ENCODE assay signal across 24 cellular contexts in genomic region chr3:32884532-32885031, GRCh38.
"Had no signal": no experiment of that assay in that cellular context is flagged by ENCODE, and none has a peak within 500 bp of the region (broad histone marks: within the 10 kb centered on the region; RNA-seq: fewer than 3 reads in every experiment).

No MANE protein-coding gene starts in this region.

- H3K9me3 Mint-ChIP-seq: activated CD4-positive, alpha-beta memory T cell treated with anti-CD3 and anti-CD28 coated beads for 36 hours; activated T-helper 1 cell treated with anti-CD3 and anti-CD28 coated beads, Interleukin-12 subunit alpha, Interleukin-12 subunit beta, Interleukin-2, Interleukin-4 antibody, amounts not matched to agents 30 ng/mL and 10 ng/mL and 1 ng/mL, durations not matched to agents 14 hours and 24 hours and 36 hours; dendritic cell treated with granulocyte-macrophage colony-stimulating factor and Interleukin-4, amounts not matched to agents 40 ng/mL and 50 ng/mL, for 4 days; naive thymus-derived CD4-positive, alpha-beta T cell; stimulated activated naive B cell treated with anti-CD40 and anti-IgM and Interleukin-4, amounts not matched to agents 10 μg/mL and 1 μg/mL and 100 μg/mL, for 72 hours had no signal

- H3K36me3 ChIP-seq: esophagus squamous epithelium, left ventricle myocardium inferior, tibial nerve had no signal

- DNase-seq: activated CD4-positive, alpha-beta memory T cell treated with anti-CD3 and anti-CD28 coated beads for 36 hours; activated CD4-positive, alpha-beta T cell treated with anti-CD3 and anti-CD28 coated beads for 48 hours; activated CD8-positive, alpha-beta memory T cell treated with anti-CD3 and anti-CD28 coated beads, Interleukin-2, amount 50 U/mL, for 4 hours; activated effector memory CD4-positive, alpha-beta T cell treated with anti-CD3 and anti-CD28 coated beads, Interleukin-2, amount 50 U/mL, for 16 hours; activated naive CD4-positive, alpha-beta T cell treated with anti-CD3 and anti-CD28 coated beads, Interleukin-2, amount 50 U/mL, for 16 hours; activated T-cell treated with anti-CD3 and anti-CD28 coated beads, Interleukin-2, amount 50 U/mL, for 1 hour; amniotic stem cell; central memory CD4-positive, alpha-beta T cell; esophagus squamous epithelium; foreskin melanocyte; left ventricle myocardium inferior; naive thymus-derived CD4-positive, alpha-beta T cell; posterior cingulate gyrus; stimulated activated naive B cell treated with anti-CD40 and anti-IgM and Interleukin-4, amounts not matched to agents 10 μg/mL and 1 μg/mL and 100 μg/mL, for 72 hours; T-helper 9 cell had no signal

- H3K27ac ChIP-seq: epithelial cell of prostate, esophagus squamous epithelium, left ventricle myocardium inferior, tibial nerve had no signal

- H3K27me3 ChIP-seq: esophagus squamous epithelium, tibial nerve had no signal

- H3K4me3 ChIP-seq: esophagus squamous epithelium, left ventricle myocardium inferior, skin epidermis, tibial nerve had no signal

- ATAC-seq: activated CD4-positive, CD25-positive, alpha-beta regulatory T cell treated with anti-CD3 and anti-CD28 coated beads, Interleukin-2, amount 50 U/mL, for 24 hours; naive thymus-derived CD4-positive, alpha-beta T cell; sciatic nerve; stimulated activated naive B cell treated with anti-CD40 and anti-IgM and Interleukin-4, amounts not matched to agents 10 μg/mL and 1 μg/mL and 100 μg/mL, for 72 hours had no signal

- H3K36me3 Mint-ChIP-seq: activated CD4-positive, alpha-beta memory T cell treated with anti-CD3 and anti-CD28 coated beads for 36 hours; naive thymus-derived CD4-positive, alpha-beta T cell; stimulated activated naive B cell treated with anti-CD40 and anti-IgM and Interleukin-4, amounts not matched to agents 10 μg/mL and 1 μg/mL and 100 μg/mL, for 72 hours had no signal

- H3K9me3 ChIP-seq: esophagus squamous epithelium, left ventricle myocardium inferior, tibial nerve had no signal

- H3K27ac Mint-ChIP-seq: activated CD4-positive, alpha-beta memory T cell treated with anti-CD3 and anti-CD28 coated beads for 36 hours; activated T-helper 1 cell treated with anti-CD3 and anti-CD28 coated beads, Interleukin-12 subunit alpha, Interleukin-12 subunit beta, Interleukin-2, Interleukin-4 antibody, amounts not matched to agents 30 ng/mL and 10 ng/mL and 1 ng/mL, durations not matched to agents 14 hours and 24 hours and 36 hours; dendritic cell treated with granulocyte-macrophage colony-stimulating factor and Interleukin-4, amounts not matched to agents 40 ng/mL and 50 ng/mL, for 4 days; naive thymus-derived CD4-positive, alpha-beta T cell; stimulated activated naive B cell treated with anti-CD40 and anti-IgM and Interleukin-4, amounts not matched to agents 10 μg/mL and 1 μg/mL and 100 μg/mL, for 72 hours had no signal

- H3K4me3 Mint-ChIP-seq: activated CD4-positive, alpha-beta memory T cell treated with anti-CD3 and anti-CD28 coated beads for 36 hours; activated T-helper 1 cell treated with anti-CD3 and anti-CD28 coated beads, Interleukin-12 subunit alpha, Interleukin-12 subunit beta, Interleukin-2, Interleukin-4 antibody, amounts not matched to agents 30 ng/mL and 10 ng/mL and 1 ng/mL, durations not matched to agents 14 hours and 24 hours and 36 hours; dendritic cell treated with granulocyte-macrophage colony-stimulating factor and Interleukin-4, amounts not matched to agents 40 ng/mL and 50 ng/mL, for 4 days; naive thymus-derived CD4-positive, alpha-beta T cell; stimulated activated naive B cell treated with anti-CD40 and anti-IgM and Interleukin-4, amounts not matched to agents 10 μg/mL and 1 μg/mL and 100 μg/mL, for 72 hours had no signal

- H3K4me1 ChIP-seq: esophagus squamous epithelium, left ventricle myocardium inferior, tibial nerve had no signal

- H3K27me3 Mint-ChIP-seq: dendritic cell treated with granulocyte-macrophage colony-stimulating factor and Interleukin-4, amounts not matched to agents 40 ng/mL and 50 ng/mL, for 4 days; stimulated activated naive B cell treated with anti-CD40 and anti-IgM and Interleukin-4, amounts not matched to agents 10 μg/mL and 1 μg/mL and 100 μg/mL, for 72 hours had no signal

- FAIRE-seq: islet of Langerhans, TTC549 had no signal
